Comparison of ENCODE assay signal across 22 cellular contexts in the genomic region with DNA sequence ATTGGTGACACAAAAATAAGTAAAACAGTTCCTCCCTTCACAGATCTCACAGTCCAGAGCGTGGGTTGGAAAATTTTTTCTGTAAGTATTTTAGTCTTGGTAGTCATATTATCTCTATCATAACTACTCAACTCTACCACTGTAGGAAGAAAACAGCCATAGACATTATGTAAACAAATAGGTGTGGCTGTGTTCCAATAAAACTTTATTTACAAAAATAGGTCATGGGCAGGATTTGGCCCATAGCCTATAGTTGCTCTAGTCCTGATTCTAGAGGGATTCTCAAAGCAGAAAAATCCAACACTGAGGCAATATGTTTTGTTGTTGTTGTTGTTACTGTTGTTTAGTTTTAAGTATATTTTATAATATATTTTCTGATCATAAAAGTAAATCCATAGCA.
"Had no signal": no experiment of that assay in that cellular context is flagged by ENCODE, and none has a peak within 500 bp of the region (broad histone marks: within the 10 kb centered on the region; RNA-seq: fewer than 3 reads in every experiment).

No MANE protein-coding gene starts in this region.

- H3K27me3 ChIP-seq: left lung had no signal

- FAIRE-seq: islet of Langerhans, keratinocyte, kidney had no signal

- H3K4me3 ChIP-seq: left lung, left ventricle myocardium inferior, lower lobe of right lung, lung, mucosa of descending colon had no signal

- H3K9me3 ChIP-seq: left lung, left ventricle myocardium inferior, lower lobe of right lung, mucosa of descending colon had no signal

- H3K4me1 ChIP-seq: left lung, left ventricle myocardium inferior, lower lobe of right lung had no signal

- H3K27ac ChIP-seq: left lung, left ventricle myocardium inferior, lower lobe of right lung had no signal

- ATAC-seq: left cardiac atrium; left colon; left lobe of liver; left lung; left ventricle myocardium superior; lower lobe of right lung; mucosa of descending colon; naive thymus-derived CD4-positive, alpha-beta T cell; naive thymus-derived CD8-positive, alpha-beta T cell had no signal

- H3K36me3 ChIP-seq: left lung, left ventricle myocardium inferior, lower lobe of right lung had no signal

- DNase-seq: hippocampal formation; hypothalamus; immature natural killer cell; islet precursor cell; kidney; kidney glomerular epithelial cell; left cardiac atrium; left colon; left lung; left ventricle myocardium inferior; left ventricle myocardium superior; lower lobe of right lung; mesenchymal stem cell; midbrain; mucosa of descending colon; naive B cell; naive thymus-derived CD4-positive, alpha-beta T cell; naive thymus-derived CD8-positive, alpha-beta T cell had no signal
